16 cellular contexts compared by ENCODE assay signal in genomic region chr5:15366676-15367391, GRCh38.
A peak's percentile ranks its signal among the peaks of the same experiment; 100 is the strongest.
DNase-seq lines count a peak whose midpoint lies in the region; ATAC-seq and TF ChIP-seq lines count a peak whose summit lies in the region.
"Had no signal": no experiment of that assay in that cellular context is flagged by ENCODE, and none has a peak within 500 bp of the region (broad histone marks: within the 10 kb centered on the region; RNA-seq: fewer than 3 reads in every experiment).

No MANE protein-coding gene starts in this region.

- DNase-seq in Ammon's horn (ENCODE audit: low spot score) (peak; percentile 27), NCI-H226 (peak; percentile 98), fibroblast of mammary gland (ENCODE audit: low read depth) (peak; percentile 22), medulla oblongata (ENCODE audit: extremely low spot score) (peak; percentile 51), NCI-H510A treated with DMSO at 0.1 percent for 48 hours (lab: John Stamatoyannopoulos, UW) (no peak), GF-D8 (lab: John Stamatoyannopoulos, UW) (no peak)
- DNase-seq: activated naive CD4-positive, alpha-beta T cell treated with anti-CD3 and anti-CD28 coated beads, Interleukin-2, amount 10 ng/mL, durations not matched to agents 7 days and 5 days; midbrain; NCI-H1092; NCI-H345; pancreas; PC-3; T-cell; thyroid gland had no signal

- TF ChIP-seq CTCF in fibroblast of mammary gland (conservative IDR thresholded peaks at IDR 0.05; ENCODE audit: control insufficient read depth, insufficient read depth, low read depth, low read length) = no peak

- no peak overlapping the region for H3K4me3 ChIP-seq in fibroblast of mammary gland (ENCODE audit: control insufficient read depth, low read depth, low read length)
- H3K4me3 ChIP-seq: pancreas, thyroid gland had no signal

- no peak for ATAC-seq in HG02678 (IDR thresholded peaks at IDR 0.05; ENCODE audit: unreplicated experiment)
- ATAC-seq in GM21526 (IDR thresholded peaks at IDR 0.05; ENCODE audit: low FRiP score, unreplicated experiment) = no peak
- ATAC-seq: PC-3, T-cell had no signal

Comparison
In these comparisons a context has a peak if more than half of its experiments do, and no peak if none do; other contexts are left out.
1. DNase-seq: peak in Ammon's horn (single experiment), NCI-H226 (single experiment), fibroblast of mammary gland (single experiment) and medulla oblongata (single experiment); none in NCI-H510A treated with DMSO at 0.1 percent for 48 hours (single experiment) and GF-D8 (single experiment).